Comparison of ENCODE assay signal across 14 cellular contexts in the genomic region with DNA sequence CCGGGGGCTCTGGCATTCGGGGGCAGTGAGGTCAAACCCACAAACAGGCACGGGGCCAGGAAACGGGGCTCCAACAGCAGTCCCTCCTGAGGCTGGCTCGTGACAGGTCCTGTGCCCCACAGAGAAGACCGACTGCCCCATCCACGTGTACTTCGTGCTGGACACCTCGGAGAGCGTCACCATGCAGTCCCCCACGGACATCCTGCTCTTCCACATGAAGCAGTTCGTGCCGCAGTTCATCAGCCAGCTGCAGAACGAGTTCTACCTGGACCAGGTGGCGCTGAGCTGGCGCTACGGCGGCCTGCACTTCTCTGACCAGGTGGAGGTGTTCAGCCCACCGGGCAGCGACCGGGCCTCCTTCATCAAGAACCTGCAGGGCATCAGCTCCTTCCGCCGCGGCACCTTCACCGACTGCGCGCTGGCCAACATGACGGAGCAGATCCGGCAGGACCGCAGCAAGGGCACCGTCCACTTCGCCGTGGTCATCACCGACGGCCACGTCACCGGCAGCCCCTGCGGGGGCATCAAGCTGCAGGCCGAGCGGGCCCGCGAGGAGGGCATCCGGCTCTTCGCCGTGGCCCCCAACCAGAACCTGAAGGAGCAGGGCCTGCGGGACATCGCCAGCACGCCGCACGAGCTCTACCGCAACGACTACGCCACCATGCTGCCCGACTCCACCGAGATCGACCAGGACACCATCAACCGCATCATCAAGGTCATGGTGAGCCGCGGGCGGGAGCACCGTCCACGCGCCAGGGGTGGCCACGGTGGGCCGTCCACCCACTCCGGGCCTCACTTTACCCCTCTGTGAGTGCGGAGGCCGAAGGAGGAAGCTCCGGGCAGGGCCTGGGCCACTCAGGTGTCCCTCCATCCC. TPM values are rescaled to one million over a fixed set of nuclear protein-coding genes. Genes with fewer than 3 reads are reported as not detected.
DNase-seq lines count a peak whose midpoint lies in the region; ATAC-seq and TF ChIP-seq lines count a peak whose summit lies in the region.
"Had no signal": no experiment of that assay in that cellular context is flagged by ENCODE, and none has a peak within 500 bp of the region (broad histone marks: within the 10 kb centered on the region; RNA-seq: fewer than 3 reads in every experiment).

No MANE protein-coding gene starts in this region.

- intact Hi-C loops in left lung (cut with DNase I): no loop called here
- intact Hi-C loops in stomach (cut with DNase I; ENCODE audit: low total_unique reads): no loop called here

- H3K4me3 ChIP-seq in left lung (no peak overlapping the region), stomach (no peak overlapping the region)

- no peaks in the 10 kb centered on the region for H3K36me3 Mint-ChIP-seq in activated CD4-positive, alpha-beta memory T cell treated with anti-CD3 and anti-CD28 coated beads, Interleukin-2, amount 10 ng/mL, durations not matched to agents 7 days and 5 days (ENCODE audit: low read depth)

- POLR2A ChIA-PET in activated CD4-positive, alpha-beta memory T cell treated with anti-CD3 and anti-CD28 coated beads, Interleukin-2, amount 10 ng/mL, durations not matched to agents 7 days and 5 days (lab: Charles Lee): no interaction called here

- H3K27me3 ChIP-seq in left lung (no peaks in the 10 kb centered on the region), stomach (no peaks in the 10 kb centered on the region)
- H3K27me3 ChIP-seq: brain microvascular endothelial cell had no signal

- H3K9me3 ChIP-seq in left lung (peaks cover 0 to 23% of the 10 kb centered on the region in 2 donors), stomach (peaks cover 0 to 13% (median 6%) of the 10 kb centered on the region in 4 donors)

- no peak for TF ChIP-seq CTCF in left lung (IDR thresholded peaks at IDR 0.05)
- no peak for TF ChIP-seq CTCF in stomach (IDR thresholded peaks at IDR 0.05)

- no peak overlapping the region for H3K27ac Mint-ChIP-seq in activated CD4-positive, alpha-beta memory T cell treated with anti-CD3 and anti-CD28 coated beads, Interleukin-2, amount 10 ng/mL, durations not matched to agents 7 days and 5 days

- H3K4me1 Mint-ChIP-seq in activated CD4-positive, alpha-beta memory T cell treated with anti-CD3 and anti-CD28 coated beads, Interleukin-2, amount 10 ng/mL, durations not matched to agents 7 days and 5 days: no peaks in the 10 kb centered on the region

- 88 to 95% (median 93%) methylated on average over 29 to 69 of the region's 69 CpGs for WGBS in stomach, 5 donors

- H3K4me1 ChIP-seq in left lung: no peaks in the 10 kb centered on the region
- H3K4me1 ChIP-seq in stomach: peaks cover 3 to 28% (median 23%) of the 10 kb centered on the region in 4 donors

- no peak overlapping the region for H3K4me3 Mint-ChIP-seq in activated CD4-positive, alpha-beta memory T cell treated with anti-CD3 and anti-CD28 coated beads, Interleukin-2, amount 10 ng/mL, durations not matched to agents 7 days and 5 days

- ATAC-seq in left lung: no peak
- ATAC-seq in HG03025 (IDR thresholded peaks at IDR 0.05; ENCODE audit: low FRiP score, unreplicated experiment): no peak

- TF ChIP-seq POLR2A in stomach (IDR thresholded peaks at IDR 0.05): no peak

- peak; percentile 12 for DNase-seq in activated T-cell treated with anti-CD3 and anti-CD28 coated beads, Interleukin-2, amount 50 U/mL, for 1 hour
- DNase-seq in activated T-cell treated with anti-CD3 and anti-CD28 coated beads for 4 hours (no peak), left lung (peak; percentile 24 to 78), stomach (peak; percentile 24), AML-193 (lab: John Stamatoyannopoulos, UW) (no peak), medulla oblongata (ENCODE audit: extremely low spot score) (no peak)
- peak; percentile 2 for DNase-seq in activated CD4-positive, alpha-beta memory T cell treated with anti-CD3 and anti-CD28 coated beads, Interleukin-2, amount 10 ng/mL, durations not matched to agents 7 days and 5 days
- DNase-seq: brain microvascular endothelial cell, DMS 273 treated with DMSO at 0.1 percent for 48 hours, hypothalamus, NCI-H1048, NCI-H510A treated with DMSO at 0.1 percent for 48 hours, RPMI8226 had no signal

- H3K27me3 Mint-ChIP-seq in activated CD4-positive, alpha-beta memory T cell treated with anti-CD3 and anti-CD28 coated beads, Interleukin-2, amount 10 ng/mL, durations not matched to agents 7 days and 5 days: peaks cover 2% of the 10 kb centered on the region

- H3K36me3 ChIP-seq in left lung (peaks cover 0 to 49% of the 10 kb centered on the region in 2 donors), stomach (peaks cover 37 to 54% (median 53%) of the 10 kb centered on the region in 4 donors)

- TF ChIP-seq EP300 in stomach (IDR thresholded peaks at IDR 0.05): no peak

- CTCF ChIA-PET in activated CD4-positive, alpha-beta memory T cell treated with anti-CD3 and anti-CD28 coated beads, Interleukin-2, amount 10 ng/mL, durations not matched to agents 7 days and 5 days (lab: Charles Lee): no interaction called here

- peaks cover 8% of the 10 kb centered on the region for H3K9me3 Mint-ChIP-seq in activated CD4-positive, alpha-beta memory T cell treated with anti-CD3 and anti-CD28 coated beads, Interleukin-2, amount 10 ng/mL, durations not matched to agents 7 days and 5 days

- no peak overlapping the region for H3K27ac ChIP-seq in left lung
- H3K27ac ChIP-seq in stomach: no peak overlapping the region
- H3K27ac ChIP-seq: brain microvascular endothelial cell had no signal

RNA-seq across cellular contexts. Expression of gene COL6A2, which starts 14.2 kb away (rescaled TPM):
- 1 to 10 TPM; 1.1 to 1.6 TPM for total RNA-seq in activated CD4-positive, alpha-beta memory T cell treated with anti-CD3 and anti-CD28 coated beads, Interleukin-2, amount 10 ng/mL, durations not matched to agents 7 days and 5 days
- total RNA-seq in left lung: 100 to 1,000 TPM; 405 to 474 TPM
- total RNA-seq in stomach: 1,000 to 10,000 TPM in 1 of 5 donors, 100 to 1,000 TPM in 4; 351 to 3,737 (median 491) TPM
- polyA plus RNA-seq in stomach: 100 to 1,000 TPM in 2 of 3 donors, 10 to 100 TPM in 1; 79.3 to 246 (median 113) TPM

RNA-seq across cellular contexts. Expression of gene FTCD, which starts 43.3 kb away (rescaled TPM):
- total RNA-seq in activated CD4-positive, alpha-beta memory T cell treated with anti-CD3 and anti-CD28 coated beads, Interleukin-2, amount 10 ng/mL, durations not matched to agents 7 days and 5 days: under 1 TPM in 1 of 2 experiments, not detected in 1; 0.18 TPM
- total RNA-seq in left lung: under 1 TPM; 0.29 to 0.38 TPM
- 1 to 10 TPM in 2 of 5 donors, not detected in 3; 1.3 to 6.7 TPM for total RNA-seq in stomach
- 1 to 10 TPM in 1 of 3 donors, under 1 TPM in 2; 0.25 to 2.4 (median 0.53) TPM for polyA plus RNA-seq in stomach

Comparison
In these comparisons a context has a peak if more than half of its experiments do, and no peak if none do; other contexts are left out.
1. DNase-seq: peak in activated T-cell treated with anti-CD3 and anti-CD28 coated beads, Interleukin-2, amount 50 U/mL, for 1 hour (single experiment), activated CD4-positive, alpha-beta memory T cell treated with anti-CD3 and anti-CD28 coated beads, Interleukin-2, amount 10 ng/mL, durations not matched to agents 7 days and 5 days (single experiment), left lung (2 of 2) and stomach (single experiment); none in activated T-cell treated with anti-CD3 and anti-CD28 coated beads for 4 hours (single experiment), AML-193 (0 of 2) and medulla oblongata (single experiment).
2. RNA of gene COL6A2, which starts 14.2 kb away (total RNA-seq): 351 to 3,737 TPM in stomach and 405 to 474 TPM in left lung; 1.1 to 1.6 TPM in activated CD4-positive, alpha-beta memory T cell treated with anti-CD3 and anti-CD28 coated beads, Interleukin-2, amount 10 ng/mL, durations not matched to agents 7 days and 5 days; every median in the first group is over 100 times any median in the second.